ENCODE assay signal across 10 cellular contexts in the genomic region with DNA sequence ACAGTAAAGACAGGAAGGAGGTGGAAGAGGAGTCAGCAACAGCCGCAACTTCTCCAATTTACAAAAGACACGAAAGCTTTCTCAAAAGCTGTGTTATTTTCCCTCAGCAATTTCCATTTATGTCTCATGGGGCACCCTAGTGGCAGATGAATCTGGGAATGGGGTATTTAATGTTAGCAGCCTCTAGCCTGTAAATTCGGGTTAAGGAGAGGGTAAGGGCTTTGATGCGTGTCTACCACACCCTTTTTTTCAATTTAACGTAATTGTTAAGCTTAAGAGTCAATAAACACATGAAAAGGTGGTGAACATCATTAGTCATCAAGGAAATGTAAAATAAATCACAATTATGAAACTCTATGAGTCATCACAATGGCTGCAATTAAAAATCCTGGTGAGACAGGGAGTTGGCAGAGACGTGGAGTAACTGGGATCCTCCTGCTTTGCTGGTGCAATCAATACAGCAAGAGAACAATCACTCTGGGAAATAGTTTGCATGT.
A peak's percentile ranks its signal among the peaks of the same experiment; 100 is the strongest.
DNase-seq lines count a peak whose midpoint lies in the region; ATAC-seq and TF ChIP-seq lines count a peak whose summit lies in the region.
"Had no signal": no experiment of that assay in that cellular context is flagged by ENCODE, and none has a peak within 500 bp of the region (broad histone marks: within the 10 kb centered on the region; RNA-seq: fewer than 3 reads in every experiment).

No MANE protein-coding gene starts in this region.

- H3K27me3 ChIP-seq in A673 (replicated peaks; ENCODE audit: insufficient read depth, low read depth, low read length, poor library complexity): no peaks in the 10 kb centered on the region
- no peaks in the 10 kb centered on the region for H3K27me3 ChIP-seq in RWPE2 (ENCODE audit: insufficient read depth, poor library complexity, severe bottlenecking)

- no peaks in the 10 kb centered on the region for H3K9me3 ChIP-seq in A673 (ENCODE audit: low read depth, low read length, poor library complexity, severe bottlenecking)
- no peaks in the 10 kb centered on the region for H3K9me3 ChIP-seq in RWPE2 (ENCODE audit: severe bottlenecking)

- H3K27me3 Mint-ChIP-seq in mesothelial cell of epicardium (ENCODE audit: low read depth): no peaks in the 10 kb centered on the region

- H3K4me3 Mint-ChIP-seq in mesothelial cell of epicardium: no peak overlapping the region

- H3K4me3 ChIP-seq in A673 (ENCODE audit: low read depth, low read length, poor library complexity, severe bottlenecking): no peak overlapping the region
- no peak overlapping the region for H3K4me3 ChIP-seq in RWPE2 (ENCODE audit: severe bottlenecking)
- H3K4me3 ChIP-seq in fibroblast of pulmonary artery (replicated peaks; ENCODE audit: low read depth, low read length): no peak overlapping the region
- no peak overlapping the region for H3K4me3 ChIP-seq in coronary artery

- H3K4me1 Mint-ChIP-seq in mesothelial cell of epicardium: no peaks in the 10 kb centered on the region

- no peaks in the 10 kb centered on the region for H3K36me3 Mint-ChIP-seq in mesothelial cell of epicardium

- ATAC-seq in RWPE2 (ENCODE audit: low read depth) (peak; percentile 84), HG02798 (IDR thresholded peaks at IDR 0.05; ENCODE audit: poor library complexity, unreplicated experiment) (no peak)

- no TSS peak for BruUV-seq in A673 (replicated peaks; lab: Mats Ljungman, UMichigan)

- no peak overlapping the region for H3K27ac Mint-ChIP-seq in mesothelial cell of epicardium

- H3K27ac ChIP-seq in A673 (ENCODE audit: low read depth, low read length, poor library complexity, severe bottlenecking) (no peak overlapping the region), RWPE2 (ENCODE audit: poor library complexity, severe bottlenecking) (peak overlapping the region; percentile 92), coronary artery (no peak overlapping the region)

- DNase-seq in A673 (ENCODE audit: low spot score) (peak; percentile 90), KBM-7 (peak; percentile 40), RWPE2 (ENCODE audit: low spot score) (peak; percentile 77), fibroblast of pulmonary artery (ENCODE audit: low read depth) (peak; percentile 59), mesothelial cell of epicardium (ENCODE audit: low spot score in 2 of 2, unreplicated experiment in 2 of 2) (no peak), coronary artery (ENCODE audit: low spot score) (no peak)
- no peak for DNase-seq in NK-92 treated with Interleukin-12 subunit alpha and Interleukin-12 subunit beta, amount 100 ng/mL, for 24 hours (lab: John Stamatoyannopoulos, UW)
- DNase-seq: activated T-cell treated with anti-CD3 and anti-CD28 coated beads, Interleukin-2, amount 50 U/mL, for 1 hour; stimulated activated naive CD4-positive, alpha-beta T cell treated with Interleukin-2 at 50 U/mL for 16 hours had no signal

- intact Hi-C loops in A673 (cut with micrococcal nuclease; ENCODE audit: unreplicated experiment): no loop called here

- H3K9me3 Mint-ChIP-seq in mesothelial cell of epicardium: peaks cover 35% of the 10 kb centered on the region

- POLR2A ChIA-PET in A673 (lab: Charles Lee; ENCODE audit: low non-redundant PET): no interaction called here

- H3K36me3 ChIP-seq in A673 (ENCODE audit: insufficient read depth, low read length, poor library complexity, severe bottlenecking): no peaks in the 10 kb centered on the region
- no peaks in the 10 kb centered on the region for H3K36me3 ChIP-seq in RWPE2 (ENCODE audit: low read depth)

- peak; percentile 47 for TF ChIP-seq CTCF in A673 (conservative IDR thresholded peaks at IDR 0.05; ENCODE audit: low read depth, low read length)
- TF ChIP-seq CTCF in RWPE2 (IDR thresholded peaks at IDR 0.05; ENCODE audit: poor library complexity, severe bottlenecking): peak; percentile 74
- TF ChIP-seq CTCF in fibroblast of pulmonary artery (IDR thresholded peaks at IDR 0.05; ENCODE audit: low read length, missing control alignments): no peak
- no peak for TF ChIP-seq CTCF in mesothelial cell of epicardium (IDR thresholded peaks at IDR 0.05; ENCODE audit: unreplicated experiment)
- TF ChIP-seq CTCF in coronary artery (IDR thresholded peaks at IDR 0.05): no peak

- peaks cover 10% of the 10 kb centered on the region for H3K4me1 ChIP-seq in A673 (ENCODE audit: insufficient read depth, low read length, poor library complexity, severe bottlenecking)
- H3K4me1 ChIP-seq in RWPE2 (ENCODE audit: insufficient read depth, poor library complexity, severe bottlenecking): peaks cover 32% of the 10 kb centered on the region

- CTCF ChIA-PET in A673 (lab: Charles Lee): no interaction called here

- in situ Hi-C loops in KBM-7 (cut with MboI; ENCODE audit: low pct_unique_long_range_greater_than_20kb, low sequenced_read_pairs): no loop called here

Comparison
In these comparisons a context has a peak if more than half of its experiments do, and no peak if none do; other contexts are left out.
1. DNase-seq: peak in A673 (single experiment), KBM-7 (single experiment), RWPE2 (single experiment) and fibroblast of pulmonary artery (single experiment); none in mesothelial cell of epicardium (0 of 2), coronary artery (single experiment) and NK-92 treated with Interleukin-12 subunit alpha and Interleukin-12 subunit beta, amount 100 ng/mL, for 24 hours (single experiment).
2. CTCF ChIP-seq: peak in A673 (single experiment) and RWPE2 (single experiment); none in fibroblast of pulmonary artery (single experiment), mesothelial cell of epicardium (single experiment) and coronary artery (single experiment).